In the genomic region with DNA sequence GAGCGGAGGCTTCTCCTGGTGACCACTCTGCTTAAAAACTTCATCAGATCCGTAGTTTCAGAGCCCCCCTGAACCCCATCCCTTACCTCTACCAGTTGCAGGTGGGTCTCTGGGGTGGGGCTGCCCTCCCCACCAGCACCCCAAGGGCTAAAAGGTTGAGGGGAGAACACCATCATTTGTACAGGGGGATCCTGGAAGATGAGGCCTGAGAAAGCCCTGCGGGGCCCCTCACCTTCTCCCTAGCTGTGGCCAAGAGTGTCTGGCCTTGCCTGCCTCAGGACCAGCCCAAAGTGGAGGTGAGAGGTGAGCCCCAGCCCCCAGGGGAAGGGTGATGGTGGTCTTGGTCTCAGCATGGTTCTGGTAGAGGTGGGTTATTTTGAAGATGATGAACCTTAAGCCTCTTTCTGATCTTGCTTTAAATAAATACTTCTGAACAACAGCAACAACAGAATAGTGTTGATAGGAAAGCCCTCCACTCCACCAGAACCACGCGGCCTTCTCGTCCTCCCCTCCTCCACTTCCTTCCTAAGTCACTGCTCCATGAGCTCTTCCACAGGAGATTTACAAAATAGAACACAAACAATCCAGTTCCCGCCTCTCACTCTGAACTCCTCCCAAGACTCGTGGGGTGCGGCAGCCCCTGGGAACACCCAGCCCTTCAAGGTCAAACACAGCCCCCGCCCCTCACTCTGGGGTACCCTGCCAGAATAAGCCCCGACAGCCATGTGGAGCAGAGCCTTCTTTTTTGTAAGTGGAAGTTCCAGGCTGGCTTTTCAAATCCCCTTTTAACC, we compare ENCODE assay signal across 15 cellular contexts.
DNase-seq lines count a peak whose midpoint lies in the region; ATAC-seq, FAIRE-seq and TF ChIP-seq lines count a peak whose summit lies in the region.
"Had no signal": no experiment of that assay in that cellular context is flagged by ENCODE, and none has a peak within 500 bp of the region (broad histone marks: within the 10 kb centered on the region; RNA-seq: fewer than 3 reads in every experiment).

No MANE protein-coding gene starts in this region.

- H3K9me3 Mint-ChIP-seq in activated CD4-positive, alpha-beta T cell treated with anti-CD3 and anti-CD28 coated beads for 36 hours (ENCODE audit: low read depth) = no peaks in the 10 kb centered on the region
- H3K9me3 Mint-ChIP-seq in naive thymus-derived CD4-positive, alpha-beta T cell = peaks cover 0 to 3% (median 0%) of the 10 kb centered on the region in 11 donors
- H3K9me3 Mint-ChIP-seq: activated T-cell treated with anti-CD3 and anti-CD28 coated beads, Interleukin-2, amount 50 U/mL, for 72 hours had no signal

- ATAC-seq in right cardiac atrium (peak; percentile 31 to 56), pancreas (peak in 3 of 4 donors; percentile 15 to 45 (median 42)), HG03378 (IDR thresholded peaks at IDR 0.05; ENCODE audit: unreplicated experiment) (no peak)
- ATAC-seq in activated CD4-positive, alpha-beta T cell treated with anti-CD3 and anti-CD28 coated beads for 36 hours = no peak
- no peak for ATAC-seq in naive thymus-derived CD4-positive, alpha-beta T cell
- ATAC-seq: activated T-cell treated with anti-CD3 and anti-CD28 coated beads, Interleukin-2, amount 50 U/mL, for 72 hours had no signal

- H3K4me3 ChIP-seq in ACC112 (ENCODE audit: low read depth, low read length) (no peak overlapping the region), choroid plexus epithelial cell (ENCODE audit: low read depth, low read length) (no peak overlapping the region), right cardiac atrium (ENCODE audit: low read length) (no peak overlapping the region), pancreas (no peak overlapping the region)
- no peak overlapping the region for H3K4me3 ChIP-seq in naive thymus-derived CD4-positive, alpha-beta T cell (ENCODE audit: low read length)
- H3K4me3 ChIP-seq: MG63 had no signal

- WGBS in right cardiac atrium = 48% methylated on average over 11 of the region's 11 CpGs
- WGBS in pancreas, 2 donors = 44 to 51% methylated on average over 11 of the region's 11 CpGs

- CTCF ChIA-PET in activated CD4-positive, alpha-beta T cell treated with anti-CD3 and anti-CD28 coated beads for 36 hours (lab: Charles Lee) = no interaction called here
- CTCF ChIA-PET in naive thymus-derived CD4-positive, alpha-beta T cell (lab: Charles Lee) = no interaction called here

- H3K9me3 ChIP-seq in right cardiac atrium (ENCODE audit: control insufficient read depth, low read length) = no peaks in the 10 kb centered on the region
- no peaks in the 10 kb centered on the region for H3K9me3 ChIP-seq in pancreas
- H3K9me3 ChIP-seq in naive thymus-derived CD4-positive, alpha-beta T cell (ENCODE audit: control insufficient read depth in 2 of 3, low read length in 3 of 3) = no peaks in the 10 kb centered on the region
- H3K9me3 ChIP-seq: MG63 had no signal

- no peak for TF ChIP-seq CTCF in choroid plexus epithelial cell (conservative IDR thresholded peaks at IDR 0.05; ENCODE audit: low read depth, low read length)
- no peak for TF ChIP-seq CTCF in pancreas (IDR thresholded peaks at IDR 0.05)

- H3K27ac ChIP-seq in ACC112 (ENCODE audit: low read depth, low read length) (peak overlapping the region; percentile 93; the same call in 1 of the 2 replicates), right cardiac atrium (ENCODE audit: low read length) (peak overlapping the region; percentile 39), pancreas (no peak overlapping the region)
- H3K27ac ChIP-seq in naive thymus-derived CD4-positive, alpha-beta T cell (ENCODE audit: low read depth, low read length) = no peak overlapping the region

- intact Hi-C loops in right cardiac atrium (cut with DNase I) = no loop called here
- intact Hi-C loops in pancreas (cut with DNase I) = no loop called here
- intact Hi-C loops in activated CD4-positive, alpha-beta T cell treated with anti-CD3 and anti-CD28 coated beads for 36 hours (cut with DNase I, micrococcal nuclease) = loop anchor here in 1 of 2 experiments (10.0 kb wide), 1 partner anchor 67 kb away; no protein-coding TSS in a partner anchor
- intact Hi-C loops in naive thymus-derived CD4-positive, alpha-beta T cell (cut with micrococcal nuclease) = no loop called here

- no peaks in the 10 kb centered on the region for H3K4me1 Mint-ChIP-seq in activated CD4-positive, alpha-beta T cell treated with anti-CD3 and anti-CD28 coated beads for 36 hours
- H3K4me1 Mint-ChIP-seq in naive thymus-derived CD4-positive, alpha-beta T cell = no peaks in the 10 kb centered on the region

- H3K4me1 ChIP-seq in ACC112 (ENCODE audit: control insufficient read depth, insufficient read depth, low read length, unreplicated experiment) (peaks cover 41% of the 10 kb centered on the region), right cardiac atrium (ENCODE audit: control insufficient read depth, insufficient read depth, low read length) (peaks cover 19% of the 10 kb centered on the region), pancreas (peaks cover 0 to 10% (median 0%) of the 10 kb centered on the region in 3 donors)
- no peaks in the 10 kb centered on the region for H3K4me1 ChIP-seq in naive thymus-derived CD4-positive, alpha-beta T cell (ENCODE audit: control insufficient read depth in 2 of 2, insufficient read depth in 2 of 2, low read length in 2 of 2)

- no peaks in the 10 kb centered on the region for H3K79me2 ChIP-seq in ACC112 (ENCODE audit: control insufficient read depth, insufficient read depth, low read length, unreplicated experiment)

- H3K36me3 ChIP-seq in ACC112 (ENCODE audit: insufficient read depth, low read length) (peaks cover 14% of the 10 kb centered on the region; the same call in 1 of the 2 replicates), pancreas (peaks cover 0 to 31% (median 0%) of the 10 kb centered on the region in 3 donors)
- H3K36me3 ChIP-seq in naive thymus-derived CD4-positive, alpha-beta T cell (ENCODE audit: control insufficient read depth in 2 of 3, insufficient read depth in 3 of 3, low read length in 3 of 3) = no peaks in the 10 kb centered on the region

- DNase-seq in choroid plexus epithelial cell (ENCODE audit: low read depth) (peak; percentile 49), right cardiac atrium (peak in 2 of 3 donors; percentile 45 to 86), pancreas (no peak), ureter (ENCODE audit: low spot score) (no peak)
- no peak for DNase-seq in activated CD4-positive, alpha-beta T cell treated with anti-CD3 and anti-CD28 coated beads for 36 hours
- no peak for DNase-seq in naive thymus-derived CD4-positive, alpha-beta T cell
- DNase-seq: activated CD4-positive, alpha-beta T cell treated with anti-CD3 and anti-CD28 coated beads for 4 hours; activated T-cell treated with anti-CD3 and anti-CD28 coated beads, Interleukin-2, amount 50 U/mL, for 72 hours; amniotic stem cell; MG63; stimulated activated CD4-positive, alpha-beta T cell treated with anti-CD3 and anti-CD28 coated beads, Interleukin-4, amount 100 ng/mL, for 1 hour; T-helper 2 cell had no signal

- H3K27me3 ChIP-seq in ACC112 (ENCODE audit: insufficient read depth, low read length) (no peaks in the 10 kb centered on the region), right cardiac atrium (ENCODE audit: control insufficient read depth, insufficient read depth) (no peaks in the 10 kb centered on the region), pancreas (no peaks in the 10 kb centered on the region)
- H3K27me3 ChIP-seq in naive thymus-derived CD4-positive, alpha-beta T cell (ENCODE audit: control insufficient read depth in 2 of 2, insufficient read depth in 2 of 2, low read length in 2 of 2) = no peaks in the 10 kb centered on the region
- H3K27me3 ChIP-seq: MG63 had no signal

- POLR2A ChIA-PET in activated CD4-positive, alpha-beta T cell treated with anti-CD3 and anti-CD28 coated beads for 36 hours (lab: Charles Lee) = no interaction called here
- POLR2A ChIA-PET in naive thymus-derived CD4-positive, alpha-beta T cell (lab: Charles Lee) = no interaction called here

- no peak overlapping the region for H3K4me3 Mint-ChIP-seq in activated CD4-positive, alpha-beta T cell treated with anti-CD3 and anti-CD28 coated beads for 36 hours
- no peak overlapping the region for H3K4me3 Mint-ChIP-seq in naive thymus-derived CD4-positive, alpha-beta T cell
- H3K4me3 Mint-ChIP-seq: activated T-cell treated with anti-CD3 and anti-CD28 coated beads, Interleukin-2, amount 50 U/mL, for 72 hours had no signal

- H3K27me3 Mint-ChIP-seq in activated CD4-positive, alpha-beta T cell treated with anti-CD3 and anti-CD28 coated beads for 36 hours = peaks cover 20% of the 10 kb centered on the region
- peaks cover 3 to 37% (median 5%) of the 10 kb centered on the region in 5 donors for H3K27me3 Mint-ChIP-seq in naive thymus-derived CD4-positive, alpha-beta T cell

- no peaks in the 10 kb centered on the region for H3K36me3 Mint-ChIP-seq in activated CD4-positive, alpha-beta T cell treated with anti-CD3 and anti-CD28 coated beads for 36 hours (ENCODE audit: low read depth)
- no peaks in the 10 kb centered on the region for H3K36me3 Mint-ChIP-seq in naive thymus-derived CD4-positive, alpha-beta T cell

- FAIRE-seq in pancreas (lab: Jason Lieb, UNC) = no peak
- FAIRE-seq: GM12891 had no signal

- H3K27ac Mint-ChIP-seq in activated CD4-positive, alpha-beta T cell treated with anti-CD3 and anti-CD28 coated beads for 36 hours = no peak overlapping the region
- H3K27ac Mint-ChIP-seq in naive thymus-derived CD4-positive, alpha-beta T cell = no peak overlapping the region
- H3K27ac Mint-ChIP-seq: activated T-cell treated with anti-CD3 and anti-CD28 coated beads, Interleukin-2, amount 50 U/mL, for 72 hours had no signal

- no peak overlapping the region for H2AFZ ChIP-seq in ACC112 (ENCODE audit: low read length, unreplicated experiment)

Comparison
In these comparisons a context has a peak if more than half of its experiments do, and no peak if none do; other contexts are left out.
1. H3K27ac ChIP-seq: peak in ACC112 (single experiment) and right cardiac atrium (single experiment); none in pancreas (0 of 4) and naive thymus-derived CD4-positive, alpha-beta T cell (single experiment).
2. DNase-seq: peak in choroid plexus epithelial cell (single experiment) and right cardiac atrium (2 of 3); none in pancreas (0 of 6), ureter (single experiment), activated CD4-positive, alpha-beta T cell treated with anti-CD3 and anti-CD28 coated beads for 36 hours (single experiment) and naive thymus-derived CD4-positive, alpha-beta T cell (0 of 9).
3. ATAC-seq: peak in right cardiac atrium (2 of 2) and pancreas (3 of 4); none in activated CD4-positive, alpha-beta T cell treated with anti-CD3 and anti-CD28 coated beads for 36 hours (single experiment), naive thymus-derived CD4-positive, alpha-beta T cell (single experiment) and HG03378 (single experiment).